ENCODE assay signal across 1 cellular context in genomic region chr2:26067186-26067974, GRCh38.
TF ChIP-seq lines count a peak whose summit lies in the region.

No MANE protein-coding gene starts in this region.

TF ChIP-seq in K562, 482 proteins besides CTCF, POLR2A, EP300 and RAD21 (continues in another document):
- no peak for TF ChIP-seq ATF4 (CRISPR knock-in tag; IDR thresholded peaks at IDR 0.05)
- TF ChIP-seq FOXA3 (CRISPR knock-in tag; conservative IDR thresholded peaks at IDR 0.05 in 1 of 2, IDR thresholded peaks at IDR 0.05 in 1 of 2), result peak in 1 of 2 experiments; percentile 46; a peak in 1 of 4 replicates
- TF ChIP-seq HMBOX1 (IDR thresholded peaks at IDR 0.05), result peak; percentile 90
- TF ChIP-seq RBFOX2 (IDR thresholded peaks at IDR 0.05; ENCODE audit: low read depth, low read length), result no peak
- TF ChIP-seq ESRRB (CRISPR knock-in tag; IDR thresholded peaks at IDR 0.05; ENCODE audit: borderline replicate concordance), result no peak
- TF ChIP-seq SMARCC2 (IDR thresholded peaks at IDR 0.05; ENCODE audit: low read depth), result 0 out of 2 replicates have a peak, but pooled peaks have one; percentile 27
- TF ChIP-seq, protein P1, sequence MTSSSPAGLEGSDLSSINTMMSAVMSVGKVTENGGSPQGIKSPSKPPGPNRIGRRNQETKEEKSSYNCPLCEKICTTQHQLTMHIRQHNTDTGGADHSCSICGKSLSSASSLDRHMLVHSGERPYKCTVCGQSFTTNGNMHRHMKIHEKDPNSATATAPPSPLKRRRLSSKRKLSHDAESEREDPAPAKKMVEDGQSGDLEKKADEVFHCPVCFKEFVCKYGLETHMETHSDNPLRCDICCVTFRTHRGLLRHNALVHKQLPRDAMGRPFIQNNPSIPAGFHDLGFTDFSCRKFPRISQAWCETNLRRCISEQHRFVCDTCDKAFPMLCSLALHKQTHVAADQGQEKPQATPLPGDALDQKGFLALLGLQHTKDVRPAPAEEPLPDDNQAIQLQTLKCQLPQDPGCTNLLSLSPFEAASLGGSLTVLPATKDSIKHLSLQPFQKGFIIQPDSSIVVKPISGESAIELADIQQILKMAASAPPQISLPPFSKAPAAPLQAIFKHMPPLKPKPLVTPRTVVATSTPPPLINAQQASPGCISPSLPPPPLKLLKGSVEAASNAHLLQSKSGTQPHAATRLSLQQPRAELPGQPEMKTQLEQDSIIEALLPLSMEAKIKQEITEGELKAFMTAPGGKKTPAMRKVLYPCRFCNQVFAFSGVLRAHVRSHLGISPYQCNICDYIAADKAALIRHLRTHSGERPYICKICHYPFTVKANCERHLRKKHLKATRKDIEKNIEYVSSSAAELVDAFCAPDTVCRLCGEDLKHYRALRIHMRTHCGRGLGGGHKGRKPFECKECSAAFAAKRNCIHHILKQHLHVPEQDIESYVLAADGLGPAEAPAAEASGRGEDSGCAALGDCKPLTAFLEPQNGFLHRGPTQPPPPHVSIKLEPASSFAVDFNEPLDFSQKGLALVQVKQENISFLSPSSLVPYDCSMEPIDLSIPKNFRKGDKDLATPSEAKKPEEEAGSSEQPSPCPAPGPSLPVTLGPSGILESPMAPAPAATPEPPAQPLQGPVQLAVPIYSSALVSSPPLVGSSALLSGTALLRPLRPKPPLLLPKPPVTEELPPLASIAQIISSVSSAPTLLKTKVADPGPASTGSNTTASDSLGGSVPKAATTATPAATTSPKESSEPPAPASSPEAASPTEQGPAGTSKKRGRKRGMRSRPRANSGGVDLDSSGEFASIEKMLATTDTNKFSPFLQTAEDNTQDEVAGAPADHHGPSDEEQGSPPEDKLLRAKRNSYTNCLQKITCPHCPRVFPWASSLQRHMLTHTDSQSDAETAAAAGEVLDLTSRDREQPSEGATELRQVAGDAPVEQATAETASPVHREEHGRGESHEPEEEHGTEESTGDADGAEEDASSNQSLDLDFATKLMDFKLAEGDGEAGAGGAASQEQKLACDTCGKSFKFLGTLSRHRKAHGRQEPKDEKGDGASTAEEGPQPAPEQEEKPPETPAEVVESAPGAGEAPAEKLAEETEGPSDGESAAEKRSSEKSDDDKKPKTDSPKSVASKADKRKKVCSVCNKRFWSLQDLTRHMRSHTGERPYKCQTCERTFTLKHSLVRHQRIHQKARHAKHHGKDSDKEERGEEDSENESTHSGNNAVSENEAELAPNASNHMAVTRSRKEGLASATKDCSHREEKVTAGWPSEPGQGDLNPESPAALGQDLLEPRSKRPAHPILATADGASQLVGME (CRISPR knock-in tag; IDR thresholded peaks at IDR 0.05), result no peak
- no peak for TF ChIP-seq TCFL5 (CRISPR knock-in tag; conservative IDR thresholded peaks at IDR 0.05)
- TF ChIP-seq SOX6 (IDR thresholded peaks at IDR 0.05), result peak; percentile 49
- no peak for TF ChIP-seq MAFK (IDR thresholded peaks at IDR 0.05; ENCODE audit: low read length)
- TF ChIP-seq MTA1 (IDR thresholded peaks at IDR 0.05; ENCODE audit: borderline replicate concordance), result 0 out of 2 replicates have a peak, but pooled peaks have one; percentile 25
- TF ChIP-seq ATF3 (IDR thresholded peaks at IDR 0.05), result no peak
- TF ChIP-seq ATF3 (CRISPR knock-in tag; conservative IDR thresholded peaks at IDR 0.05), result peak; percentile 65; the same call in 1 of the 2 replicates
- TF ChIP-seq EP400 (IDR thresholded peaks at IDR 0.05), result no peak
- no peak for TF ChIP-seq TEAD1 (CRISPR knock-in tag; IDR thresholded peaks at IDR 0.05)
- no peak for TF ChIP-seq GTF2E2 (tag; IDR thresholded peaks at IDR 0.05)
- no peak for TF ChIP-seq PHB2 (IDR thresholded peaks at IDR 0.05; ENCODE audit: low read depth)
- peak; percentile 68 for TF ChIP-seq MEIS2 (IDR thresholded peaks at IDR 0.05; ENCODE audit: partially characterized antibody)
- no peak for TF ChIP-seq NBN (IDR thresholded peaks at IDR 0.05; ENCODE audit: low read depth)
- TF ChIP-seq, protein P2, sequence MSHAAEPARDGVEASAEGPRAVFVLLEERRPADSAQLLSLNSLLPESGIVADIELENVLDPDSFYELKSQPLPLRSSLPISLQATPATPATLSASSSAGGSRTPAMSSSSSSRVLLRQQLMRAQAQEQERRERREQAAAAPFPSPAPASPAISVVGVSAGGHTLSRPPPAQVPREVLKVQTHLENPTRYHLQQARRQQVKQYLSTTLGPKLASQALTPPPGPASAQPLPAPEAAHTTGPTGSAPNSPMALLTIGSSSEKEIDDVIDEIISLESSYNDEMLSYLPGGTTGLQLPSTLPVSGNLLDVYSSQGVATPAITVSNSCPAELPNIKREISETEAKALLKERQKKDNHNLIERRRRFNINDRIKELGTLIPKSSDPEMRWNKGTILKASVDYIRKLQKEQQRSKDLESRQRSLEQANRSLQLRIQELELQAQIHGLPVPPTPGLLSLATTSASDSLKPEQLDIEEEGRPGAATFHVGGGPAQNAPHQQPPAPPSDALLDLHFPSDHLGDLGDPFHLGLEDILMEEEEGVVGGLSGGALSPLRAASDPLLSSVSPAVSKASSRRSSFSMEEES (CRISPR knock-in tag; IDR thresholded peaks at IDR 0.05), result 0 out of 2 replicates have a peak, but pooled peaks have one; percentile 5
- TF ChIP-seq, protein P3, sequence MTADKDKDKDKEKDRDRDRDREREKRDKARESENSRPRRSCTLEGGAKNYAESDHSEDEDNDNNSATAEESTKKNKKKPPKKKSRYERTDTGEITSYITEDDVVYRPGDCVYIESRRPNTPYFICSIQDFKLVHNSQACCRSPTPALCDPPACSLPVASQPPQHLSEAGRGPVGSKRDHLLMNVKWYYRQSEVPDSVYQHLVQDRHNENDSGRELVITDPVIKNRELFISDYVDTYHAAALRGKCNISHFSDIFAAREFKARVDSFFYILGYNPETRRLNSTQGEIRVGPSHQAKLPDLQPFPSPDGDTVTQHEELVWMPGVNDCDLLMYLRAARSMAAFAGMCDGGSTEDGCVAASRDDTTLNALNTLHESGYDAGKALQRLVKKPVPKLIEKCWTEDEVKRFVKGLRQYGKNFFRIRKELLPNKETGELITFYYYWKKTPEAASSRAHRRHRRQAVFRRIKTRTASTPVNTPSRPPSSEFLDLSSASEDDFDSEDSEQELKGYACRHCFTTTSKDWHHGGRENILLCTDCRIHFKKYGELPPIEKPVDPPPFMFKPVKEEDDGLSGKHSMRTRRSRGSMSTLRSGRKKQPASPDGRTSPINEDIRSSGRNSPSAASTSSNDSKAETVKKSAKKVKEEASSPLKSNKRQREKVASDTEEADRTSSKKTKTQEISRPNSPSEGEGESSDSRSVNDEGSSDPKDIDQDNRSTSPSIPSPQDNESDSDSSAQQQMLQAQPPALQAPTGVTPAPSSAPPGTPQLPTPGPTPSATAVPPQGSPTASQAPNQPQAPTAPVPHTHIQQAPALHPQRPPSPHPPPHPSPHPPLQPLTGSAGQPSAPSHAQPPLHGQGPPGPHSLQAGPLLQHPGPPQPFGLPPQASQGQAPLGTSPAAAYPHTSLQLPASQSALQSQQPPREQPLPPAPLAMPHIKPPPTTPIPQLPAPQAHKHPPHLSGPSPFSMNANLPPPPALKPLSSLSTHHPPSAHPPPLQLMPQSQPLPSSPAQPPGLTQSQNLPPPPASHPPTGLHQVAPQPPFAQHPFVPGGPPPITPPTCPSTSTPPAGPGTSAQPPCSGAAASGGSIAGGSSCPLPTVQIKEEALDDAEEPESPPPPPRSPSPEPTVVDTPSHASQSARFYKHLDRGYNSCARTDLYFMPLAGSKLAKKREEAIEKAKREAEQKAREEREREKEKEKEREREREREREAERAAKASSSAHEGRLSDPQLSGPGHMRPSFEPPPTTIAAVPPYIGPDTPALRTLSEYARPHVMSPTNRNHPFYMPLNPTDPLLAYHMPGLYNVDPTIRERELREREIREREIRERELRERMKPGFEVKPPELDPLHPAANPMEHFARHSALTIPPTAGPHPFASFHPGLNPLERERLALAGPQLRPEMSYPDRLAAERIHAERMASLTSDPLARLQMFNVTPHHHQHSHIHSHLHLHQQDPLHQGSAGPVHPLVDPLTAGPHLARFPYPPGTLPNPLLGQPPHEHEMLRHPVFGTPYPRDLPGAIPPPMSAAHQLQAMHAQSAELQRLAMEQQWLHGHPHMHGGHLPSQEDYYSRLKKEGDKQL (CRISPR knock-in tag; IDR thresholded peaks at IDR 0.05; ENCODE audit: borderline replicate concordance), result no peak
- TF ChIP-seq MYBL2 (IDR thresholded peaks at IDR 0.05; ENCODE audit: low read depth), result no peak
- no peak for TF ChIP-seq MYBL2 (CRISPR knock-in tag; IDR thresholded peaks at IDR 0.05; ENCODE audit: borderline replicate concordance)
- TF ChIP-seq, protein P4, sequence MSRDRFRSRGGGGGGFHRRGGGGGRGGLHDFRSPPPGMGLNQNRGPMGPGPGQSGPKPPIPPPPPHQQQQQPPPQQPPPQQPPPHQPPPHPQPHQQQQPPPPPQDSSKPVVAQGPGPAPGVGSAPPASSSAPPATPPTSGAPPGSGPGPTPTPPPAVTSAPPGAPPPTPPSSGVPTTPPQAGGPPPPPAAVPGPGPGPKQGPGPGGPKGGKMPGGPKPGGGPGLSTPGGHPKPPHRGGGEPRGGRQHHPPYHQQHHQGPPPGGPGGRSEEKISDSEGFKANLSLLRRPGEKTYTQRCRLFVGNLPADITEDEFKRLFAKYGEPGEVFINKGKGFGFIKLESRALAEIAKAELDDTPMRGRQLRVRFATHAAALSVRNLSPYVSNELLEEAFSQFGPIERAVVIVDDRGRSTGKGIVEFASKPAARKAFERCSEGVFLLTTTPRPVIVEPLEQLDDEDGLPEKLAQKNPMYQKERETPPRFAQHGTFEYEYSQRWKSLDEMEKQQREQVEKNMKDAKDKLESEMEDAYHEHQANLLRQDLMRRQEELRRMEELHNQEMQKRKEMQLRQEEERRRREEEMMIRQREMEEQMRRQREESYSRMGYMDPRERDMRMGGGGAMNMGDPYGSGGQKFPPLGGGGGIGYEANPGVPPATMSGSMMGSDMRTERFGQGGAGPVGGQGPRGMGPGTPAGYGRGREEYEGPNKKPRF (IDR thresholded peaks at IDR 0.05; ENCODE audit: low read depth, low read length), result no peak
- no peak for TF ChIP-seq NFE2 (IDR thresholded peaks at IDR 0.05; ENCODE audit: low read depth)
- 0 out of 2 replicates have a peak, but pooled peaks have one; percentile 14 for TF ChIP-seq ARID1B (IDR thresholded peaks at IDR 0.05)
- no peak for TF ChIP-seq PPARD (CRISPR knock-in tag; IDR thresholded peaks at IDR 0.05)
- no peak for TF ChIP-seq ELF1 (tag; IDR thresholded peaks at IDR 0.05)
- no peak for TF ChIP-seq IRF9 (tag; IDR thresholded peaks at IDR 0.05)
- no peak for TF ChIP-seq NFXL1 (CRISPR knock-in tag; IDR thresholded peaks at IDR 0.05)
- TF ChIP-seq ZBTB26 (CRISPR knock-in tag; IDR thresholded peaks at IDR 0.05), result no peak
- TF ChIP-seq U2AF1 (optimal IDR thresholded peaks at IDR 0.05; ENCODE audit: low read depth, low read length), result no peak
- TF ChIP-seq, protein P5, sequence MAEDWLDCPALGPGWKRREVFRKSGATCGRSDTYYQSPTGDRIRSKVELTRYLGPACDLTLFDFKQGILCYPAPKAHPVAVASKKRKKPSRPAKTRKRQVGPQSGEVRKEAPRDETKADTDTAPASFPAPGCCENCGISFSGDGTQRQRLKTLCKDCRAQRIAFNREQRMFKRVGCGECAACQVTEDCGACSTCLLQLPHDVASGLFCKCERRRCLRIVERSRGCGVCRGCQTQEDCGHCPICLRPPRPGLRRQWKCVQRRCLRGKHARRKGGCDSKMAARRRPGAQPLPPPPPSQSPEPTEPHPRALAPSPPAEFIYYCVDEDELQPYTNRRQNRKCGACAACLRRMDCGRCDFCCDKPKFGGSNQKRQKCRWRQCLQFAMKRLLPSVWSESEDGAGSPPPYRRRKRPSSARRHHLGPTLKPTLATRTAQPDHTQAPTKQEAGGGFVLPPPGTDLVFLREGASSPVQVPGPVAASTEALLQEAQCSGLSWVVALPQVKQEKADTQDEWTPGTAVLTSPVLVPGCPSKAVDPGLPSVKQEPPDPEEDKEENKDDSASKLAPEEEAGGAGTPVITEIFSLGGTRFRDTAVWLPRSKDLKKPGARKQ (CRISPR knock-in tag; IDR thresholded peaks at IDR 0.05), result no peak
- no peak for TF ChIP-seq ETV6 (IDR thresholded peaks at IDR 0.05; ENCODE audit: borderline replicate concordance in 1 of 2, low read depth in 2 of 2, low read length in 1 of 2)
- no peak for TF ChIP-seq ETV6 (CRISPR knock-in tag; IDR thresholded peaks at IDR 0.05; ENCODE audit: borderline replicate concordance)
- TF ChIP-seq SETDB1 (IDR thresholded peaks at IDR 0.05; ENCODE audit: low read length), result no peak
- TF ChIP-seq HDGF (IDR thresholded peaks at IDR 0.05), result no peak
- no peak for TF ChIP-seq ZNF316 (IDR thresholded peaks at IDR 0.05)
